ENCODE assay signal across 15 cellular contexts in the genomic region with DNA sequence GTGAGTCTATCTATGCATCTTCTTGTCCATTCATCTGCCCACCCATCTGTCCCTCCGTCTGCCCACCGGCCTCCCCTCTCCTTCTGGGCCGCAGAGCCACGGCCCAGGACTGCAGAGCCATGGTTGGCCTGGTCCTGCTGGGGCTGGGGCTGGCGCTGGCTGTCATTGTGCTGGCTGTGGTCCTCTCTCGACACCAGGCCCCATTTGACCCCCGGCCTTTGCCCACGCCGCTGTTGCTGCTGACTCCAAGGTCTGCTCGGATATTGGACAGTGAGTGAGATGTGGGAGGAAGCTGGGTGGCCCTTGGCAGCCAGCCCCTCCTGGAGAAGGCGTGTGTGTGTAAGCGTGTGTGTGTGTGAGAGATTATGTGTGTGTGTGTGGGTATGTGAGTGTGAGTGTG. TPM values are rescaled to one million over a fixed set of nuclear protein-coding genes. Genes with fewer than 3 reads are reported as not detected.
"Had no signal": no experiment of that assay in that cellular context is flagged by ENCODE, and none has a peak within 500 bp of the region (broad histone marks: within the 10 kb centered on the region; RNA-seq: fewer than 3 reads in every experiment).

No MANE protein-coding gene starts in this region.

RNA-seq across cellular contexts. Expression of a gene that starts 7.7 kb away (rescaled TPM):
- total RNA-seq: colonic mucosa; dermis microvascular lymphatic vessel endothelial cell; frontal cortex; glomerular endothelial cell; heart right ventricle; naive thymus-derived CD4-positive, alpha-beta T cell; occipital lobe; pancreas; progenitor cell of endocrine pancreas; right lobe of liver; skeletal muscle tissue; spleen; temporal lobe; uterus had no signal
- polyA plus RNA-seq: esophagus; heart right ventricle; naive thymus-derived CD4-positive, alpha-beta T cell; pancreas; spleen had no signal
